Comparison of ENCODE assay signal across 10 cellular contexts in the genomic region with DNA sequence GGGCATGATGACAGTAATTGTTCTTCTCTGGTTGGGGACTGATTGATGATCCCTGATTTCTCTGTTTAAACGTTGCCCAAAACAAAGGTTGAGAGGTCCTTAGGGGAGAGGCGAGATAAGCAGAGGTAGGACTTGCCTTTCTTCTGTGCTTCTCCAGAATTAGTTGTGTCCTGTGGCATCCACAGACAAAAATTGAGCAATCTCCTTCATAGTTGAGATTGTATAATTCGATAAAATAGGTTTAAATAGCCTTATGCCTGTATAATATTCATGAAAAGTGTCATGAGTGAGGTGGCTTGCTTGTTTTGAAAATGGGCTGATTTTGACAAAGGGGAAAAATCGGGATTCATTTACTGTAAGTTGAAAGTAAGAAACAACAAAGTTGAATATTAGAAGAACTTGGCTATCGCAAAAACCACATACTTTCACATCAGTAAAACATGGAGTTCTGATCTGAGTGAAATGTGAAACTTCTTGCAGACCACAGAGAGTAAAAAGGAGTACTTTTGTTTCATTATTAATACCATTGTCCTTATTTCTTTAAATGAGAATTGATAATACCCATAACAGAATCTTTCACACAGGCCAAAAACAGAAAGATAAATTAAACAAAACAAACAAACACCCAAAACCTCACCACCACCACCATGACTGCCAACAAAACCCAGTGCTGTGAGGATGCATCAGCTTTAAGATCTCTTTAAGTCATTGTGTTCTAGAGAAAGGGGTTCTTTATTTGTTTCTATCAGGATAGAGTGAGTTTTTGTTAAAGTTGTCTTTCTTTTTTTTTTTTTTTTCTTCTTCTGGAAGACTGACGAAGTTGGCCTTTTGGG.
A peak's percentile ranks its signal among the peaks of the same experiment; 100 is the strongest.
DNase-seq lines count a peak whose midpoint lies in the region; ATAC-seq, FAIRE-seq and TF ChIP-seq lines count a peak whose summit lies in the region.
"Had no signal": no experiment of that assay in that cellular context is flagged by ENCODE, and none has a peak within 500 bp of the region (broad histone marks: within the 10 kb centered on the region; RNA-seq: fewer than 3 reads in every experiment).

No MANE protein-coding gene starts in this region.

- BruUV-seq in PC-3 (replicated peaks; lab: Mats Ljungman, UMichigan), result no TSS peak

- CTCF ChIA-PET in PC-3 (lab: Charles Lee), result no interaction called here

- H2AFZ ChIP-seq in PC-3 (ENCODE audit: low read length), result no peak overlapping the region

- H3K9ac ChIP-seq in PC-3 (ENCODE audit: low read length), result no peak overlapping the region

- no peaks in the 10 kb centered on the region for H3K9me3 ChIP-seq in PC-3 (ENCODE audit: low read length)

- H3K4me1 ChIP-seq in PC-3 (ENCODE audit: insufficient read depth, low read length), result no peaks in the 10 kb centered on the region

- no peaks in the 10 kb centered on the region for H3K27me3 ChIP-seq in bronchial epithelial cell (ENCODE audit: control insufficient read depth, insufficient read depth, low read length)
- H3K27me3 ChIP-seq in PC-3 (ENCODE audit: low read length), result no peaks in the 10 kb centered on the region

- H3K27ac ChIP-seq in PC-3 (ENCODE audit: low read length), result no peak overlapping the region

- H3K9me2 ChIP-seq in PC-3 (replicated peaks; ENCODE audit: low read length), result no peaks in the 10 kb centered on the region

- H3K4me2 ChIP-seq in PC-3 (ENCODE audit: low read length), result no peak overlapping the region

- H3K36me3 ChIP-seq in bronchial epithelial cell (ENCODE audit: control insufficient read depth, insufficient read depth, low read length) (peaks cover 1% of the 10 kb centered on the region), PC-3 (ENCODE audit: low read depth, low read length) (no peaks in the 10 kb centered on the region)

- DNase-seq in bronchial epithelial cell (ENCODE audit: low read depth), result no peak
- no peak for DNase-seq in HK-2 (ENCODE audit: unreplicated experiment)
- DNase-seq in activated effector memory CD4-positive, alpha-beta T cell treated with Interleukin-2 at 50 U/mL for 16 hours, result no peak
- no peak for DNase-seq in COR-L47 (lab: John Stamatoyannopoulos, UW)
- DNase-seq in PC-3, result no peak
- DNase-seq: NCI-H524 treated with DMSO at 0.1 percent for 48 hours had no signal

- no peak overlapping the region for H3K4me3 ChIP-seq in bronchial epithelial cell (ENCODE audit: low read depth, low read length)
- no peak overlapping the region for H3K4me3 ChIP-seq in PC-3 (ENCODE audit: low read length)
- H3K4me3 ChIP-seq: skin epidermis had no signal

- H4K20me1 ChIP-seq in PC-3 (ENCODE audit: low read length), result no peaks in the 10 kb centered on the region

- POLR2A ChIA-PET in PC-3 (lab: Charles Lee; ENCODE audit: unreplicated experiment), result no interaction called here

- intact Hi-C loops in PC-3 (cut with micrococcal nuclease), result no loop called here

- no peaks in the 10 kb centered on the region for H3F3A ChIP-seq in PC-3 (ENCODE audit: low read length, unreplicated experiment)

- peak; percentile 98 for ATAC-seq in GM18499 (IDR thresholded peaks at IDR 0.05; ENCODE audit: insufficient read depth, unreplicated experiment)
- ATAC-seq in GM19468 (IDR thresholded peaks at IDR 0.05; ENCODE audit: extremely low read depth, unreplicated experiment), result peak; percentile 94
- peak; percentile 98 for ATAC-seq in HG03175 (IDR thresholded peaks at IDR 0.05; ENCODE audit: unreplicated experiment)
- no peak for ATAC-seq in PC-3

- peak; percentile 88 for FAIRE-seq in bronchial epithelial cell (lab: Jason Lieb, UNC)

- TF ChIP-seq CTCF in bronchial epithelial cell (IDR thresholded peaks at IDR 0.05; ENCODE audit: insufficient read depth, low read length, severe bottlenecking) (no peak), PC-3 (conservative IDR thresholded peaks at IDR 0.05; ENCODE audit: low read depth, low read length) (no peak)

- no peaks in the 10 kb centered on the region for H3K79me2 ChIP-seq in PC-3 (ENCODE audit: low read length)
